In genomic region chr5:76404694-76405306, GRCh38 we compare ENCODE assay signal across 8 cellular contexts. TPM values are rescaled to one million over a fixed set of nuclear protein-coding genes. Genes with fewer than 3 reads are reported as not detected.
A peak's percentile ranks its signal among the peaks of the same experiment; 100 is the strongest.
DNase-seq lines count a peak whose midpoint lies in the region; ATAC-seq, FAIRE-seq and TF ChIP-seq lines count a peak whose summit lies in the region.

No MANE protein-coding gene starts in this region.

- intact Hi-C loops in pancreas (cut with DNase I): loop anchor here in 2 of 3 donors (5.0 to 10.0 kb wide), 2 partner anchors 138 to 150 kb away; no protein-coding TSS in a partner anchor

- H3K9me3 Mint-ChIP-seq in activated T-helper 17 cell treated with anti-CD3 and anti-CD28 coated beads, Interleukin-2, amount 50 U/mL, for 72 hours: no peaks in the 10 kb centered on the region

- peak overlapping the region; percentile 1 to 87 (median 74) for H3K4me3 ChIP-seq in pancreas

- no peak for DNase-seq in pancreas
- no peak for DNase-seq in globus pallidus (ENCODE audit: low spot score)
- no peak for DNase-seq in cortex of kidney (lab: John Stamatoyannopoulos, UW)
- no peak for DNase-seq in SK-N-DZ (ENCODE audit: low spot score)
- no peak for DNase-seq in GOT3 (lab: John Stamatoyannopoulos, UW)

- peak overlapping the region; percentile 13 to 97 (median 91) for H3K27ac ChIP-seq in pancreas

- WGBS in pancreas, 2 donors: 13 to 20% methylated on average over 5 of the region's 5 CpGs

- FAIRE-seq in pancreas (lab: Jason Lieb, UNC): no peak

- H3K4me3 Mint-ChIP-seq in activated T-helper 17 cell treated with anti-CD3 and anti-CD28 coated beads, Interleukin-2, amount 50 U/mL, for 72 hours: peak overlapping the region; percentile 83

- TF ChIP-seq CTCF in pancreas (IDR thresholded peaks at IDR 0.05): no peak

- no peaks in the 10 kb centered on the region for H3K27me3 ChIP-seq in pancreas

- no peaks in the 10 kb centered on the region for H3K9me3 ChIP-seq in pancreas

- peaks cover 38% of the 10 kb centered on the region for H3K36me3 Mint-ChIP-seq in activated T-helper 17 cell treated with anti-CD3 and anti-CD28 coated beads, Interleukin-2, amount 50 U/mL, for 72 hours (ENCODE audit: low read depth)

- no peaks in the 10 kb centered on the region for H3K27me3 Mint-ChIP-seq in activated T-helper 17 cell treated with anti-CD3 and anti-CD28 coated beads, Interleukin-2, amount 50 U/mL, for 72 hours

- H3K4me1 Mint-ChIP-seq in activated T-helper 17 cell treated with anti-CD3 and anti-CD28 coated beads, Interleukin-2, amount 50 U/mL, for 72 hours: peaks cover 46% of the 10 kb centered on the region

- no peaks in the 10 kb centered on the region for H3K36me3 ChIP-seq in pancreas

- peak overlapping the region; percentile 99 for H3K27ac Mint-ChIP-seq in activated T-helper 17 cell treated with anti-CD3 and anti-CD28 coated beads, Interleukin-2, amount 50 U/mL, for 72 hours

- peak; percentile 23 for ATAC-seq in GM18498 (IDR thresholded peaks at IDR 0.05; ENCODE audit: unreplicated experiment)
- ATAC-seq in HG02973 (IDR thresholded peaks at IDR 0.05; ENCODE audit: unreplicated experiment): peak; percentile 21
- ATAC-seq in activated T-helper 17 cell treated with anti-CD3 and anti-CD28 coated beads, Interleukin-2, amount 50 U/mL, for 72 hours (replicated peaks): peak; percentile 68
- ATAC-seq in pancreas: peak in 1 of 4 donors; percentile 10

- H3K4me1 ChIP-seq in pancreas: peaks cover 0 to 27% (median 19%) of the 10 kb centered on the region in 3 donors

RNA-seq across cellular contexts. Expression of gene IQGAP2, which starts 1.7 kb away (rescaled TPM):
- 10 to 100 TPM; 83.2 to 92.1 TPM for total RNA-seq in activated T-helper 17 cell treated with anti-CD3 and anti-CD28 coated beads, Interleukin-2, amount 50 U/mL, for 72 hours
- 10 to 100 TPM; 32.1 to 54.0 (median 37.3) TPM for total RNA-seq in pancreas
- 10 to 100 TPM; 14.4 to 36.8 TPM for polyA plus RNA-seq in pancreas
- 0.05 TPM in 1 of 2 replicates, not detected in the other for polyA plus RNA-seq in SK-N-DZ (2014; cell fraction: cytosol; rRNA removed)
- polyA plus RNA-seq in SK-N-DZ (2014; cell fraction: nucleus; rRNA removed): not detected in 2 replicates
